In the genomic region with DNA sequence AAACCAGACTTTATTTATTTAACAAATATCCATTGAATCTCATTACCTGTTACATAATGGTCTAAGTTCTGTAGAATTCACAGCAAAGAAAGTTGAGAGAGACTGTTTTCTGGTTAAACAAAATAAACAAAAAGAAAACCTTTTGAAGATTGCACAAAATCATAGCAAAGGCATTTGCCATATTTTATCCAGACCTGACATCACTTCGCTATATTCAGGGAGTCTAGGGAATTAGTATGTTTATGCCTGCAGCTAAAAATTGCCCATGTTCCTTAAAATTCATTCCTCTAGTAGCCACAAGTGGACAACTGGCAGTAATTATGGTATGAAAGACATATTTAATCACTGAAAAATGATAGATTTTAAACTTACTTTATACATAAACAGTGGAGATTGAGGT, we compare ENCODE assay signal across 31 cellular contexts.
"Had no signal": no experiment of that assay in that cellular context is flagged by ENCODE, and none has a peak within 500 bp of the region (broad histone marks: within the 10 kb centered on the region; RNA-seq: fewer than 3 reads in every experiment).

No MANE protein-coding gene starts in this region.

- H3K4me1 ChIP-seq: esophagus squamous epithelium, gastroesophageal sphincter, heart right ventricle had no signal

- H3K27me3 ChIP-seq: brain microvascular endothelial cell, esophagus squamous epithelium, gastroesophageal sphincter, heart right ventricle had no signal

- H3K36me3 ChIP-seq: brain microvascular endothelial cell, esophagus squamous epithelium, gastroesophageal sphincter, heart right ventricle had no signal

- H3K9me3 ChIP-seq: esophagus squamous epithelium, gastroesophageal sphincter had no signal

- H3K27ac ChIP-seq: brain microvascular endothelial cell, coronary artery, epithelial cell of prostate, esophagus squamous epithelium, gastroesophageal sphincter, heart right ventricle had no signal

- H3K4me3 ChIP-seq: coronary artery, esophagus squamous epithelium, gastroesophageal sphincter, heart right ventricle had no signal

- ATAC-seq: activated naive CD4-positive, alpha-beta T cell treated with anti-CD3 and anti-CD28 coated beads, Interleukin-2, amount 50 U/mL, for 72 hours; activated T-cell treated with anti-CD3 and anti-CD28 coated beads, Interleukin-2, amount 50 U/mL, for 72 hours; effector memory CD8-positive, alpha-beta T cell; gastroesophageal sphincter; heart right ventricle; WTC11 had no signal

- FAIRE-seq: astrocyte, bronchial epithelial cell, endothelial cell of umbilical vein had no signal

- DNase-seq: activated CD4-positive, alpha-beta memory T cell treated with anti-CD3 and anti-CD28 coated beads, Interleukin-2, amount 10 ng/mL, durations not matched to agents 7 days and 5 days; activated CD4-positive, alpha-beta T cell treated with anti-CD3 and anti-CD28 coated beads for 1 hour; activated CD4-positive, alpha-beta T cell treated with anti-CD3 and anti-CD28 coated beads for 4 hours; activated CD4-positive, alpha-beta T cell treated with anti-CD3 and anti-CD28 coated beads, Interleukin-2, amount 10 ng/mL, durations not matched to agents 7 days and 5 days; activated CD4-positive, alpha-beta T cell treated with anti-CD3 and anti-CD28 coated beads, Interleukin-2, amount 50 U/mL, for 4 hours; activated CD8-positive, alpha-beta memory T cell treated with anti-CD3 and anti-CD28 coated beads, Interleukin-2, amount 50 U/mL, for 48 hours; activated gamma-delta T cell; activated naive CD4-positive, alpha-beta T cell; activated naive CD4-positive, alpha-beta T cell treated with anti-CD3 and anti-CD28 coated beads, Interleukin-2, amount 10 ng/mL, durations not matched to agents 7 days and 5 days; activated naive CD8-positive, alpha-beta T cell treated with anti-CD3 and anti-CD28 coated beads, Interleukin-2, amount 10 ng/mL, durations not matched to agents 7 days and 5 days; activated T-cell treated with anti-CD3 and anti-CD28 coated beads for 4 hours; activated T-cell treated with anti-CD3 and anti-CD28 coated beads, Interleukin-2, amount 50 U/mL, for 24 hours; activated T-cell treated with anti-CD3 and anti-CD28 coated beads, Interleukin-2, amount 50 U/mL, for 72 hours; amniotic stem cell; anterior cingulate cortex; brain microvascular endothelial cell; dermis blood vessel endothelial cell; effector CD4-positive, alpha-beta T cell; effector memory CD8-positive, alpha-beta T cell; esophagus squamous epithelium; foreskin melanocyte; heart right ventricle; T-helper 2 cell had no signal
